ENCODE assay signal across 28 cellular contexts in genomic region chr14:87800216-87800615, GRCh38.
"Had no signal": no experiment of that assay in that cellular context is flagged by ENCODE, and none has a peak within 500 bp of the region (broad histone marks: within the 10 kb centered on the region; RNA-seq: fewer than 3 reads in every experiment).

No MANE protein-coding gene starts in this region.

- H3K27me3 ChIP-seq: brain microvascular endothelial cell, SJSA1 had no signal

- H3K27ac ChIP-seq: brain microvascular endothelial cell, KMS-11, SJSA1 had no signal

- H3K9me3 ChIP-seq: SJSA1, SK-N-SH had no signal

- H3K4me2 ChIP-seq: KMS-11, SK-N-SH had no signal

- H3K4me1 Mint-ChIP-seq: activated B cell treated with CpG ODN at 0.5 μM for 24 hours; activated CD4-positive, alpha-beta memory T cell treated with anti-CD3 and anti-CD28 coated beads, Interleukin-2, amount 10 ng/mL, durations not matched to agents 7 days and 5 days; activated naive CD8-positive, alpha-beta T cell treated with anti-CD3 and anti-CD28 coated beads for 36 hours; central memory CD8-positive, alpha-beta T cell had no signal

- H3K4me1 ChIP-seq: SJSA1 had no signal

- H3K9me2 ChIP-seq: SK-N-SH had no signal

- H3K4me3 ChIP-seq: SJSA1 had no signal

- ATAC-seq: activated T-cell treated with anti-CD3 and anti-CD28 coated beads, Interleukin-2, amount 50 U/mL, for 72 hours; activated T-helper 17 cell treated with anti-CD3 and anti-CD28 coated beads, Interleukin-2, amount 50 U/mL, for 72 hours had no signal

- H3K27ac Mint-ChIP-seq: activated B cell treated with CpG ODN at 0.5 μM for 24 hours; activated CD4-positive, alpha-beta memory T cell treated with anti-CD3 and anti-CD28 coated beads, Interleukin-2, amount 10 ng/mL, durations not matched to agents 7 days and 5 days; activated naive CD8-positive, alpha-beta T cell treated with anti-CD3 and anti-CD28 coated beads for 36 hours; activated T-cell treated with anti-CD3 and anti-CD28 coated beads, Interleukin-2, amount 50 U/mL, for 72 hours; activated T-helper 17 cell treated with anti-CD3 and anti-CD28 coated beads, Interleukin-2, amount 50 U/mL, for 72 hours; T-helper 1 cell treated with Interleukin-12 subunit alpha and Interleukin-12 subunit beta and Interleukin-4 antibody, amounts not matched to agents 30 μg/mL and 1 μg/mL, for 36 hours; T-helper 2 cell treated with Interferon-gamma antibody and Interleukin-4, amounts not matched to agents 5 μg/mL and 100 μg/mL, for 36 hours had no signal

- DNase-seq: activated B cell treated with CpG ODN at 0.5 μM for 24 hours; activated CD4-positive, alpha-beta memory T cell treated with anti-CD3 and anti-CD28 coated beads, Interleukin-2, amount 10 ng/mL, durations not matched to agents 7 days and 5 days; activated CD4-positive, alpha-beta T cell treated with anti-CD3 and anti-CD28 coated beads for 4 hours; activated CD4-positive, CD25-positive, alpha-beta regulatory T cell treated with anti-CD3 and anti-CD28 coated beads, Interleukin-2, amount 50 U/mL, for 72 hours; activated effector memory CD4-positive, alpha-beta T cell treated with anti-CD3 and anti-CD28 coated beads, Interleukin-2, amount 50 U/mL, for 16 hours; activated naive CD4-positive, alpha-beta T cell; activated naive CD4-positive, alpha-beta T cell treated with anti-CD3 and anti-CD28 coated beads, Interleukin-2, amount 50 U/mL, for 16 hours; activated naive CD8-positive, alpha-beta T cell treated with anti-CD3 and anti-CD28 coated beads for 36 hours; activated T-cell treated with anti-CD3 and anti-CD28 coated beads, Interleukin-2, amount 50 U/mL, for 1 hour; activated T-cell treated with anti-CD3 and anti-CD28 coated beads, Interleukin-2, amount 50 U/mL, for 72 hours; amniotic stem cell; aorta; brain microvascular endothelial cell; MM.1S; MV-4-11; NCI-H1092; NCI-H1436 treated with DMSO at 0.1 percent for 48 hours; NCI-H1694 treated with DMSO at 0.1 percent for 48 hours; NCI-H2029; NCI-H345; SHP77 treated with DMSO at 0.1 percent for 48 hours; SK-N-SH had no signal

- H3K4me3 Mint-ChIP-seq: activated B cell treated with CpG ODN at 0.5 μM for 24 hours; activated CD4-positive, alpha-beta memory T cell treated with anti-CD3 and anti-CD28 coated beads, Interleukin-2, amount 10 ng/mL, durations not matched to agents 7 days and 5 days; activated naive CD8-positive, alpha-beta T cell treated with anti-CD3 and anti-CD28 coated beads for 36 hours; activated T-cell treated with anti-CD3 and anti-CD28 coated beads, Interleukin-2, amount 50 U/mL, for 72 hours; activated T-helper 17 cell treated with anti-CD3 and anti-CD28 coated beads, Interleukin-2, amount 50 U/mL, for 72 hours; central memory CD8-positive, alpha-beta T cell; T-helper 1 cell treated with Interleukin-12 subunit alpha and Interleukin-12 subunit beta and Interleukin-4 antibody, amounts not matched to agents 30 μg/mL and 1 μg/mL, for 36 hours; T-helper 2 cell treated with Interferon-gamma antibody and Interleukin-4, amounts not matched to agents 5 μg/mL and 100 μg/mL, for 36 hours had no signal

- H3K36me3 ChIP-seq: brain microvascular endothelial cell, SJSA1 had no signal

- H3K27me3 Mint-ChIP-seq: activated B cell treated with CpG ODN at 0.5 μM for 24 hours; activated CD4-positive, alpha-beta memory T cell treated with anti-CD3 and anti-CD28 coated beads, Interleukin-2, amount 10 ng/mL, durations not matched to agents 7 days and 5 days had no signal

- H3K36me3 Mint-ChIP-seq: activated naive CD8-positive, alpha-beta T cell treated with anti-CD3 and anti-CD28 coated beads for 36 hours had no signal

- H3K9me3 Mint-ChIP-seq: activated B cell treated with CpG ODN at 0.5 μM for 24 hours; activated CD4-positive, alpha-beta memory T cell treated with anti-CD3 and anti-CD28 coated beads, Interleukin-2, amount 10 ng/mL, durations not matched to agents 7 days and 5 days; activated naive CD8-positive, alpha-beta T cell treated with anti-CD3 and anti-CD28 coated beads for 36 hours; activated T-cell treated with anti-CD3 and anti-CD28 coated beads, Interleukin-2, amount 50 U/mL, for 72 hours; activated T-helper 17 cell treated with anti-CD3 and anti-CD28 coated beads, Interleukin-2, amount 50 U/mL, for 72 hours; central memory CD8-positive, alpha-beta T cell; T-helper 1 cell treated with Interleukin-12 subunit alpha and Interleukin-12 subunit beta and Interleukin-4 antibody, amounts not matched to agents 30 μg/mL and 1 μg/mL, for 36 hours; T-helper 2 cell treated with Interferon-gamma antibody and Interleukin-4, amounts not matched to agents 5 μg/mL and 100 μg/mL, for 36 hours had no signal
